8 cellular contexts compared by ENCODE assay signal in the genomic region with DNA sequence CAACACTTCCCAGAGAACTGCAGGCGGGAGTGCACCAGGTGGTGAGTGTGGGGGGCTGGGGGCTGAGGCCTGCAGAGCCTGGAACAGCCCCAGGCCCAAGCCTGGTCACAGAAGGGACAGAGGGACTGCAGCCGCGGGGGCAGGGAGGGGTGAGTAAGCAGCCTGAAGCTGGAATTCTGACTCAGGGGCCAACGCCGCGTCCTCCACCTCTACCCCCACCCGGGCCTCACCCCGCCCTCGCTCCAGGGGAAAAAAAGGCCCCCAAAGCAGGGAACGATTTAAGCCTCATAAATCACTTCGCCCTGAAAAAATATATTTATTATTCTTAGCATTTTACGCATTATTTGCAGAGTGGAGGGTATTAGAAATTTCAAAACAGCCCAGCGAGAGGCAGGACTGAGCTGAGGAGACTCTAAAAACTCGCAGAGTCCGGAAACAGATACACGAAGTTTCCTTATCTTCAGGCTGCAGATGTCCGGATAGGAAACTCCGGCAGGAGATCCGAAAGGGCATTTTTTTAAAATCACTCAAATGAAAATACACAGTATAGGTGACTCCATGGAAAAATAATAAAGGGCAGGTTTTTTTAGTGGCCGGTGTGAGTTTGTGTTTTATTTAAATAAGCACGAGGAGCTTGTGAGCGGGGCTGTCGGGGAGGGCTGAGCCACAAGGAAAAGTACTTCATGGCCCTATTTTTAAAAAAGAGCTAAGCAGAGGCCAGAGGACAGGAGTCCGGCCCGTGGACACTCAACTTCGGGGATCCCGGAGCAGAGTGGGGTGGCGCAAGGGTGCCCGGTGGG.
DNase-seq lines count a peak whose midpoint lies in the region; ATAC-seq and FAIRE-seq lines count a peak whose summit lies in the region.

No MANE protein-coding gene starts in this region.

- H3K27ac Mint-ChIP-seq in activated naive CD4-positive, alpha-beta T cell treated with anti-CD3 and anti-CD28 coated beads, Interleukin-2, amount 50 U/mL, for 24 hours, result peak overlapping the region; percentile 51

- no peaks in the 10 kb centered on the region for H3K9me3 Mint-ChIP-seq in activated naive CD4-positive, alpha-beta T cell treated with anti-CD3 and anti-CD28 coated beads, Interleukin-2, amount 50 U/mL, for 24 hours

- peaks cover 46% of the 10 kb centered on the region for H3K27me3 Mint-ChIP-seq in activated naive CD4-positive, alpha-beta T cell treated with anti-CD3 and anti-CD28 coated beads, Interleukin-2, amount 50 U/mL, for 24 hours

- ATAC-seq in GM21526 (IDR thresholded peaks at IDR 0.05; ENCODE audit: low FRiP score, unreplicated experiment) (no peak), HG03469 (IDR thresholded peaks at IDR 0.05; ENCODE audit: unreplicated experiment) (no peak)

- no peak for DNase-seq in activated naive CD4-positive, alpha-beta T cell (lab: John Stamatoyannopoulos, UW)
- DNase-seq in astrocyte of the hippocampus (ENCODE audit: low read depth, low spot score) (peak; percentile 46), left kidney (ENCODE audit: low read depth, low spot score) (peak; percentile 62), urothelium cell line (ENCODE audit: low spot score) (peak; percentile 86), NCI-H774 (lab: John Stamatoyannopoulos, UW) (no peak)

- FAIRE-seq in urothelium cell line (lab: Jason Lieb, UNC), result no peak

- peaks cover 17% of the 10 kb centered on the region for H3K4me1 Mint-ChIP-seq in activated naive CD4-positive, alpha-beta T cell treated with anti-CD3 and anti-CD28 coated beads, Interleukin-2, amount 50 U/mL, for 24 hours

- peak overlapping the region; percentile 66 for H3K4me3 Mint-ChIP-seq in activated naive CD4-positive, alpha-beta T cell treated with anti-CD3 and anti-CD28 coated beads, Interleukin-2, amount 50 U/mL, for 24 hours

- H3K36me3 Mint-ChIP-seq in activated naive CD4-positive, alpha-beta T cell treated with anti-CD3 and anti-CD28 coated beads, Interleukin-2, amount 50 U/mL, for 24 hours, result peaks cover 3% of the 10 kb centered on the region

Comparison
In these comparisons a context has a peak if more than half of its experiments do, and no peak if none do; other contexts are left out.
1. DNase-seq: peak in astrocyte of the hippocampus (single experiment), left kidney (single experiment) and urothelium cell line (single experiment); none in activated naive CD4-positive, alpha-beta T cell (0 of 4) and NCI-H774 (single experiment).